ENCODE assay signal across 9 cellular contexts in the genomic region with DNA sequence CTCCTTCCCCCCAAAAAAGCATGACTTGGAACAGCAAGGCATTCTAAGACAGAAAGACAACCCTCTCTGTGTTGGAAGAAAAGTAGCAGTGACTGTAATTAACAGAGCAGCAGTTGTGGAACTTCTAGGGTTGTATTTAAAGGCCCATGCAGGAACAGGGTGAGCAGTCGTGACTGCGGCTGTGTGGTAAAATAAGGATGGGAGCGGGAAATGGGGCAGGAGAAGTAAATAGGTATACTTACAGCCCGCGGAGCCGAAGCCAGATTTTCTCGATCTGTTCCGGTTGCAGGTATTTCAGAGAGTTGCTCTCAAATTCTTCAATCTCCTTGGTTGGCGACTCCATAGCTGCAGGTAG. TPM values are rescaled to one million over a fixed set of nuclear protein-coding genes. Genes with fewer than 3 reads are reported as not detected.
A peak's percentile ranks its signal among the peaks of the same experiment; 100 is the strongest.
DNase-seq lines count a peak whose midpoint lies in the region; ATAC-seq and TF ChIP-seq lines count a peak whose summit lies in the region.
"Had no signal": no experiment of that assay in that cellular context is flagged by ENCODE, and none has a peak within 500 bp of the region (broad histone marks: within the 10 kb centered on the region; RNA-seq: fewer than 3 reads in every experiment).

No MANE protein-coding gene starts in this region.

- H3K4me3 ChIP-seq in ectodermal cell (ENCODE audit: insufficient read depth, low read depth, low read length) (peak overlapping the region; percentile 45), lower lobe of right lung (peak overlapping the region; percentile 59), subcutaneous abdominal adipose tissue (ENCODE audit: low read depth in 1 of 5, low read length in 5 of 5) (peak overlapping the region in 4 of 5 donors; percentile 32 to 61 (median 51))

- H3K4me3 Mint-ChIP-seq in HFFc6: peak overlapping the region; percentile 34
- H3K4me3 Mint-ChIP-seq in activated T-helper 17 cell treated with anti-CD3 and anti-CD28 coated beads, Interleukin-2, amount 50 U/mL, for 72 hours: no peak overlapping the region

- WGBS in ectodermal cell, 2 experiments: 6 to 7% methylated on average over 9 of the region's 9 CpGs

- no peak overlapping the region for H3K27ac Mint-ChIP-seq in HFFc6
- no peak overlapping the region for H3K27ac Mint-ChIP-seq in activated T-helper 17 cell treated with anti-CD3 and anti-CD28 coated beads, Interleukin-2, amount 50 U/mL, for 72 hours

- H3K36me3 ChIP-seq in ectodermal cell (ENCODE audit: control insufficient read depth, insufficient read depth, low read length) (no peaks in the 10 kb centered on the region), lower lobe of right lung (no peaks in the 10 kb centered on the region), subcutaneous abdominal adipose tissue (ENCODE audit: control insufficient read depth in 5 of 5, insufficient read depth in 5 of 5, low read length in 5 of 5) (no peaks in the 10 kb centered on the region)

- DNase-seq in HFFc6 (no peak), lower lobe of right lung (no peak), GM19238 (ENCODE audit: insufficient read length, low spot score) (no peak)

- H3K27ac ChIP-seq in ectodermal cell (ENCODE audit: insufficient read depth, low read depth, low read length, poor library complexity, severe bottlenecking): no peak overlapping the region
- H3K27ac ChIP-seq in lower lobe of right lung: peak overlapping the region; percentile 68
- H3K27ac ChIP-seq in subcutaneous abdominal adipose tissue (ENCODE audit: low read depth, low read length): no peak overlapping the region

- no peak for TF ChIP-seq CTCF in HFFc6 (IDR thresholded peaks at IDR 0.05)
- TF ChIP-seq CTCF in lower lobe of right lung (IDR thresholded peaks at IDR 0.05): no peak

- no peaks in the 10 kb centered on the region for H3K4me1 Mint-ChIP-seq in HFFc6 (ENCODE audit: low read depth)
- no peaks in the 10 kb centered on the region for H3K4me1 Mint-ChIP-seq in activated T-helper 17 cell treated with anti-CD3 and anti-CD28 coated beads, Interleukin-2, amount 50 U/mL, for 72 hours

- H3K4me1 ChIP-seq in ectodermal cell (ENCODE audit: control insufficient read depth, insufficient read depth, low read length) (no peaks in the 10 kb centered on the region), lower lobe of right lung (no peaks in the 10 kb centered on the region), subcutaneous abdominal adipose tissue (ENCODE audit: control insufficient read depth in 5 of 5, insufficient read depth in 5 of 5, low read length in 5 of 5) (peaks cover 0 to 11% (median 9%) of the 10 kb centered on the region in 5 donors)

- ATAC-seq in lower lobe of right lung: peak in 1 of 2 donors; percentile 18
- ATAC-seq in activated T-helper 17 cell treated with anti-CD3 and anti-CD28 coated beads, Interleukin-2, amount 50 U/mL, for 72 hours (replicated peaks): no peak
- ATAC-seq in GM21381 (IDR thresholded peaks at IDR 0.05; ENCODE audit: unreplicated experiment): no peak
- ATAC-seq in HG03045 (IDR thresholded peaks at IDR 0.05; ENCODE audit: unreplicated experiment): no peak

- H3K9me3 Mint-ChIP-seq in HFFc6: peaks cover 4% of the 10 kb centered on the region; the same call in 1 of the 2 replicates
- H3K9me3 Mint-ChIP-seq in activated T-helper 17 cell treated with anti-CD3 and anti-CD28 coated beads, Interleukin-2, amount 50 U/mL, for 72 hours: peaks cover 4% of the 10 kb centered on the region

- H3K27me3 ChIP-seq in ectodermal cell (ENCODE audit: control insufficient read depth, insufficient read depth, low read length, poor library complexity, severe bottlenecking) (peaks cover 72% of the 10 kb centered on the region), lower lobe of right lung (ENCODE audit: low read depth) (peaks cover 30% of the 10 kb centered on the region), subcutaneous abdominal adipose tissue (ENCODE audit: control insufficient read depth in 5 of 5, insufficient read depth in 4 of 5, low read length in 5 of 5) (peaks cover 5 to 45% (median 34%) of the 10 kb centered on the region in 5 donors)

- H3K27me3 Mint-ChIP-seq in HFFc6 (ENCODE audit: insufficient read depth): peaks cover 4% of the 10 kb centered on the region; the same call in 1 of the 2 replicates
- peaks cover 15% of the 10 kb centered on the region for H3K27me3 Mint-ChIP-seq in activated T-helper 17 cell treated with anti-CD3 and anti-CD28 coated beads, Interleukin-2, amount 50 U/mL, for 72 hours

- no peaks in the 10 kb centered on the region for H3K36me3 Mint-ChIP-seq in HFFc6 (ENCODE audit: low read depth)
- H3K36me3 Mint-ChIP-seq in activated T-helper 17 cell treated with anti-CD3 and anti-CD28 coated beads, Interleukin-2, amount 50 U/mL, for 72 hours (ENCODE audit: low read depth): no peaks in the 10 kb centered on the region

- no peak overlapping the region for H3K9ac ChIP-seq in subcutaneous abdominal adipose tissue (ENCODE audit: low read length in 5 of 5)

- intact Hi-C loops in lower lobe of right lung (cut with DNase I): no loop called here

- H3K9me3 ChIP-seq in ectodermal cell (ENCODE audit: control insufficient read depth, low read length): no peaks in the 10 kb centered on the region
- H3K9me3 ChIP-seq in lower lobe of right lung: no peaks in the 10 kb centered on the region
- H3K9me3 ChIP-seq in subcutaneous abdominal adipose tissue (ENCODE audit: control insufficient read depth in 5 of 5, low read length in 5 of 5): no peaks in the 10 kb centered on the region

RNA-seq across cellular contexts. Expression of a gene that starts 0.2 kb away (rescaled TPM):
- 1 to 10 TPM in 4 of 6 experiments, under 1 TPM in 2; 0.19 to 1.9 (median 1.2) TPM for total RNA-seq in HFFc6 (2021; fragmentation: NEBNext Ultra II Directional; extraction: Animal tissue kit (Norgen Biotek cat#: 25700))
- 1.3 TPM for polyA plus RNA-seq in ectodermal cell (2013, experiment 1 of 4)
- 2.2 TPM for polyA plus RNA-seq in ectodermal cell (2013, experiment 2 of 4)
- 0.69 TPM for polyA plus RNA-seq in ectodermal cell (2013, experiment 3 of 4)
- polyA plus RNA-seq in ectodermal cell (2013, experiment 4 of 4): 1.5 TPM
- total RNA-seq in lower lobe of right lung: 15.5 TPM
- not detected for total RNA-seq in activated T-helper 17 cell treated with anti-CD3 and anti-CD28 coated beads, Interleukin-2, amount 50 U/mL, for 72 hours
- total RNA-seq: T-helper 1 cell treated with Interleukin-12 subunit alpha and Interleukin-12 subunit beta and Interleukin-4 antibody, amounts not matched to agents 30 ng/mL and 1 ng/mL, for 36 hours had no signal
